In the genomic region with DNA sequence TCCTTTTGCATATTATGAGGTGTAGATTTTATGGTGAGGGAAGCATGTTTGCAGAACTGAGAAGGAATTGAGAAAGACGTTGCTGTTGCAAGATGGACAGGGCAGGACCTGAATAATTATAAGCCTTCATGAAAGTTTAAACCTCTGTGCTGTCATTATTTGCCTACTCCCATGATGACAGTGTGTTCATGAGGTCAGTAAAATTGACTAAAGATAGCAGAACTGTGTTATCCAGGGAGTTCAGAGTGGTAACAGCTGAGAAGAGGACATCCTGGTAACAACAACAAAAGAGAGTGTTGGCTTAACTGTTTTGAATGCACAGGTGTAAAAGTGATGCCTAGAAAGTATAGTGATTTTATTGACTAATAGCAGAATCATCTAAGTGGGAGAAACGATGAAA, we compare ENCODE assay signal across 9 cellular contexts. TPM values are rescaled to one million over a fixed set of nuclear protein-coding genes. Genes with fewer than 3 reads are reported as not detected.
"Had no signal": no experiment of that assay in that cellular context is flagged by ENCODE, and none has a peak within 500 bp of the region (broad histone marks: within the 10 kb centered on the region; RNA-seq: fewer than 3 reads in every experiment).

No MANE protein-coding gene starts in this region.

- H3K36me3 ChIP-seq: HAP-1 had no signal

- H2AFZ ChIP-seq: GM23248 had no signal

- H3K4me1 ChIP-seq: HAP-1 had no signal

- H3K9ac ChIP-seq: GM23248 had no signal

- H3K9me3 ChIP-seq: HAP-1 had no signal

- H3K4me3 ChIP-seq: GM23248, HAP-1 had no signal

- H3K27ac ChIP-seq: GM23248, HL-60 had no signal

- DNase-seq: GOT3, H7, HFFc6, KBM-7 had no signal

- FAIRE-seq: HepG2 had no signal

RNA-seq across cellular contexts. Expression of gene HLF, which starts 45.3 kb away (rescaled TPM):
- total RNA-seq: GM23248, HFFc6 had no signal
- polyA plus RNA-seq: IgD-negative memory B cell had no signal
